Comparison of ENCODE assay signal across 10 cellular contexts in genomic region chr19:8304841-8305621, GRCh38. TPM values are rescaled to one million over a fixed set of nuclear protein-coding genes. Genes with fewer than 3 reads are reported as not detected.
DNase-seq lines count a peak whose midpoint lies in the region; ATAC-seq, FAIRE-seq and TF ChIP-seq lines count a peak whose summit lies in the region.
"Had no signal": no experiment of that assay in that cellular context is flagged by ENCODE, and none has a peak within 500 bp of the region (broad histone marks: within the 10 kb centered on the region; RNA-seq: fewer than 3 reads in every experiment).

No MANE protein-coding gene starts in this region.

- FAIRE-seq in H54 (lab: Jason Lieb, UNC): no peak

- DNase-seq in activated CD4-positive, CD25-positive, alpha-beta regulatory T cell treated with anti-CD3 and anti-CD28 coated beads, Interleukin-2, amount 50 U/mL, for 72 hours: peak; percentile 37
- no peak for DNase-seq in activated CD4-positive, CD25-positive, alpha-beta regulatory T cell (lab: John Stamatoyannopoulos, UW)
- DNase-seq in SK-N-DZ (ENCODE audit: low spot score) (peak; percentile 52), erythroblast (lab: John Stamatoyannopoulos, UW) (peak; percentile 46 to 48), GM19240 (ENCODE audit: insufficient read length, low spot score) (no peak), H54 (ENCODE audit: insufficient read length, low spot score) (no peak)
- peak; percentile 36 for DNase-seq in stimulated activated CD4-positive, alpha-beta T cell treated with anti-CD3 and anti-CD28 coated beads, Interleukin-4, amount 100 ng/mL, for 24 hours
- DNase-seq: NCI-H1417 treated with DMSO at 0.1 percent for 48 hours had no signal

- ATAC-seq in HG02763 (IDR thresholded peaks at IDR 0.05; ENCODE audit: unreplicated experiment): no peak
- ATAC-seq: T-cell had no signal

- no peak for TF ChIP-seq POLR2A in erythroblast (IDR thresholded peaks at IDR 0.05; ENCODE audit: low read length)
- TF ChIP-seq POLR2A in H54 (IDR thresholded peaks at IDR 0.05; ENCODE audit: low read depth, low read length): no peak

RNA-seq across cellular contexts. Expression of gene CD320, which starts 3.1 kb away (rescaled TPM):
- polyA plus RNA-seq in SK-N-DZ (2014; cell fraction: cytosol; rRNA removed): 149 and 150 TPM in 2 replicates
- polyA plus RNA-seq in SK-N-DZ (2014; cell fraction: nucleus; rRNA removed): 98.6 and 111 TPM in 2 replicates

RNA-seq across cellular contexts. Expression of gene NDUFA7, which starts 16.1 kb away (rescaled TPM):
- polyA plus RNA-seq in SK-N-DZ (2014; cell fraction: cytosol; rRNA removed): 33.8 and 68.5 TPM in 2 replicates
- 48.7 and 54.3 TPM in 2 replicates for polyA plus RNA-seq in SK-N-DZ (2014; cell fraction: nucleus; rRNA removed)

RNA-seq across cellular contexts. Expression of gene RPS28, which starts 16.3 kb away (rescaled TPM):
- 193 and 234 TPM in 2 replicates for polyA plus RNA-seq in SK-N-DZ (2014; cell fraction: cytosol; rRNA removed)
- 198 and 225 TPM in 2 replicates for polyA plus RNA-seq in SK-N-DZ (2014; cell fraction: nucleus; rRNA removed)

RNA-seq across cellular contexts. Expression of gene KANK3, which starts 38.0 kb away (rescaled TPM):
- polyA plus RNA-seq in SK-N-DZ (2014; cell fraction: cytosol; rRNA removed): 0.16 and 2.0 TPM in 2 replicates
- 0.11 and 1.0 TPM in 2 replicates for polyA plus RNA-seq in SK-N-DZ (2014; cell fraction: nucleus; rRNA removed)

RNA-seq across cellular contexts. Expression of gene ANGPTL4, which starts 58.9 kb away (rescaled TPM):
- 5.6 and 6.3 TPM in 2 replicates for polyA plus RNA-seq in SK-N-DZ (2014; cell fraction: cytosol; rRNA removed)
- polyA plus RNA-seq in SK-N-DZ (2014; cell fraction: nucleus; rRNA removed): 11.7 and 12.2 TPM in 2 replicates

Comparison
In these comparisons a context has a peak if more than half of its experiments do, and no peak if none do; other contexts are left out.
1. DNase-seq: peak in activated CD4-positive, CD25-positive, alpha-beta regulatory T cell treated with anti-CD3 and anti-CD28 coated beads, Interleukin-2, amount 50 U/mL, for 72 hours (single experiment), SK-N-DZ (single experiment), erythroblast (2 of 2) and stimulated activated CD4-positive, alpha-beta T cell treated with anti-CD3 and anti-CD28 coated beads, Interleukin-4, amount 100 ng/mL, for 24 hours (single experiment); none in activated CD4-positive, CD25-positive, alpha-beta regulatory T cell (0 of 4), GM19240 (single experiment) and H54 (single experiment).